1 cellular context compared by ENCODE assay signal in genomic region chr9:6605202-6605601, GRCh38.
TF ChIP-seq lines count a peak whose summit lies in the region.

No MANE protein-coding gene starts in this region.

TF ChIP-seq in SK-N-SH, 30 proteins besides CTCF, POLR2A, EP300 and RAD21 (continued from another document):
- TF ChIP-seq ZBTB33 (IDR thresholded peaks at IDR 0.05; ENCODE audit: borderline replicate concordance, low read depth): no peak
- no peak for TF ChIP-seq IRF3 (IDR thresholded peaks at IDR 0.05; ENCODE audit: low read depth, low read length)
- TF ChIP-seq NRF1 (IDR thresholded peaks at IDR 0.05; ENCODE audit: low read depth, low read length): no peak
- TF ChIP-seq REST (IDR thresholded peaks at IDR 0.05; ENCODE audit: low read depth, low read length): no peak
- no peak for TF ChIP-seq EZH2phosphoT487 (IDR thresholded peaks at IDR 0.05; ENCODE audit: borderline replicate concordance, low read depth)
